ENCODE assay signal across 10 cellular contexts in the genomic region with DNA sequence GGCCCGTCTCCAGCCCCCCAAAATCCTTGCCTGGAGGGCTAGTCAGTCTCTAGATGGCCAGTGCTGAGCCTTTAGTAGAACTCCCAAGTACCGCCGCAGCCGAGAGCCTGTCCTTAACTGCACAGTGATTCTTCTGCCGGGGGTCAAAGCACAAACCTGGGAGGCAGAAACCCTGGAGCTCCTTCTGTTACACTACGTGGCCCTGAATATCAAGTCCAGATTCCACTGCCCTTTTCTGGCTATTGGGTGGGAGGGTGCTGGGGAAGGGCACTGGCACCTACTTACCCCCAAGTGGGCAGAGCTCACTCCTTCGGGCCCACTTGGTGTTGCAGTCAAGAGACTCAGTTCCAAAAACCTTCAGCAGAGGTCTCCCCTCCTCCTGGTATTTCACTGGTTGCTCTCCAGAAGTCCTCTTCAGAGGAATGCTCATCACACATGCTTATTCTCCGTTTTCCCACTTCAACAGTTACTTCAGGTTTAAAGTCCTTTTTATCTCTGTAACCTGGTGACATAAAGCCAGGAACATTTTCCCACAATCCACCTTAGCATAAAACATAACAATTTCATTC. TPM values are rescaled to one million over a fixed set of nuclear protein-coding genes. Genes with fewer than 3 reads are reported as not detected.
DNase-seq lines count a peak whose midpoint lies in the region; ATAC-seq and TF ChIP-seq lines count a peak whose summit lies in the region.
"Had no signal": no experiment of that assay in that cellular context is flagged by ENCODE, and none has a peak within 500 bp of the region (broad histone marks: within the 10 kb centered on the region; RNA-seq: fewer than 3 reads in every experiment).

No MANE protein-coding gene starts in this region.

- no peak for ATAC-seq in activated B cell treated with CpG ODN at 0.5 μM for 24 hours (ENCODE audit: low read depth)
- ATAC-seq in upper lobe of left lung (ENCODE audit: low FRiP score in 2 of 2) = peak; percentile 23 to 50
- ATAC-seq in aorta (ENCODE audit: low FRiP score) = no peak
- no peak for ATAC-seq in GM21737 (IDR thresholded peaks at IDR 0.05; ENCODE audit: unreplicated experiment)

- no peak for TF ChIP-seq POLR2A in breast epithelium (IDR thresholded peaks at IDR 0.05)
- TF ChIP-seq POLR2A in upper lobe of left lung (IDR thresholded peaks at IDR 0.05) = no peak

- H3K4me3 Mint-ChIP-seq in MCF 10A (ENCODE audit: unreplicated experiment) (no peak overlapping the region), activated B cell treated with CpG ODN at 0.5 μM for 24 hours (no peak overlapping the region)

- no peaks in the 10 kb centered on the region for H3K9me3 Mint-ChIP-seq in MCF 10A (ENCODE audit: unreplicated experiment)
- H3K9me3 Mint-ChIP-seq in activated B cell treated with CpG ODN at 0.5 μM for 24 hours = no peaks in the 10 kb centered on the region

- 42 to 89% methylated on average over 4 to 7 of the region's 8 CpGs for WGBS in upper lobe of left lung, 2 donors
- 61 to 70% methylated on average over 8 of the region's 8 CpGs for WGBS in aorta, 2 donors

- intact Hi-C loops in MCF 10A (cut with micrococcal nuclease) (loop anchor here (2.0 kb wide), 1 partner anchor 110 kb away; no protein-coding TSS in a partner anchor), breast epithelium (cut with DNase I; ENCODE audit: low total_unique reads) (no loop called here), activated B cell treated with CpG ODN at 0.5 μM for 24 hours (cut with micrococcal nuclease) (no loop called here), aorta (cut with DNase I) (no loop called here)

- H3K27me3 Mint-ChIP-seq in MCF 10A (ENCODE audit: insufficient read depth, unreplicated experiment) (no peaks in the 10 kb centered on the region), activated B cell treated with CpG ODN at 0.5 μM for 24 hours (no peaks in the 10 kb centered on the region)

- H3K4me3 ChIP-seq in breast epithelium = no peak overlapping the region
- H3K4me3 ChIP-seq in upper lobe of left lung = no peak overlapping the region
- H3K4me3 ChIP-seq in aorta (ENCODE audit: low read length in 2 of 2) = no peak overlapping the region
- H3K4me3 ChIP-seq in SJCRH30 = no peak overlapping the region

- BruUV-seq in MCF 10A (replicated peaks; lab: Mats Ljungman, UMichigan) = no TSS peak

- H3K27ac Mint-ChIP-seq in MCF 10A (ENCODE audit: low read depth, unreplicated experiment) = no peak overlapping the region
- H3K27ac Mint-ChIP-seq in activated B cell treated with CpG ODN at 0.5 μM for 24 hours = peak overlapping the region; percentile 88

- no peak overlapping the region for H3K27ac ChIP-seq in breast epithelium
- peak overlapping the region in 2 of 4 donors; percentile 11 to 48 for H3K27ac ChIP-seq in upper lobe of left lung
- H3K27ac ChIP-seq in aorta (ENCODE audit: low read depth in 1 of 2, low read length in 2 of 2) = no peak overlapping the region
- no peak overlapping the region for H3K27ac ChIP-seq in SJCRH30

- H3K27me3 ChIP-seq in breast epithelium (no peaks in the 10 kb centered on the region), upper lobe of left lung (no peaks in the 10 kb centered on the region), aorta (ENCODE audit: control insufficient read depth in 1 of 2, insufficient read depth in 2 of 2, low read length in 1 of 2) (no peaks in the 10 kb centered on the region), SJCRH30 (no peaks in the 10 kb centered on the region)

- POLR2A ChIA-PET in MCF 10A (lab: Yijun Ruan, JAX) = no interaction called here
- POLR2A ChIA-PET in activated B cell treated with CpG ODN at 0.5 μM for 24 hours (lab: Charles Lee) = interaction anchor here (0.6 kb wide), 1 partner anchor 89 kb away, joined by 4 read pairs; no protein-coding TSS in a partner anchor

- H3K4me1 Mint-ChIP-seq in MCF 10A (ENCODE audit: insufficient read depth, unreplicated experiment) (no peaks in the 10 kb centered on the region), activated B cell treated with CpG ODN at 0.5 μM for 24 hours (peaks cover 38% of the 10 kb centered on the region)

- no peaks in the 10 kb centered on the region for H3K9me3 ChIP-seq in breast epithelium
- no peaks in the 10 kb centered on the region for H3K9me3 ChIP-seq in upper lobe of left lung
- no peaks in the 10 kb centered on the region for H3K9me3 ChIP-seq in aorta (ENCODE audit: control insufficient read depth, low read length)
- H3K9me3 ChIP-seq in SJCRH30 (replicated peaks) = no peaks in the 10 kb centered on the region

- TF ChIP-seq EP300 in upper lobe of left lung (IDR thresholded peaks at IDR 0.05) = no peak

- DNase-seq in MCF 10A (ENCODE audit: unreplicated experiment) = peak; percentile 16
- DNase-seq in breast epithelium (ENCODE audit: low spot score in 2 of 2) = no peak
- DNase-seq in activated B cell treated with CpG ODN at 0.5 μM for 24 hours = no peak
- DNase-seq in iris pigment epithelial cell (ENCODE audit: low read depth) = peak; percentile 40
- no peak for DNase-seq in upper lobe of left lung
- no peak for DNase-seq in aorta
- no peak for DNase-seq in SJCRH30
- DNase-seq: activated gamma-delta T cell treated with Interleukin-2 at 50 U/mL for 16 hours, KG1 had no signal

- TF ChIP-seq CTCF in MCF 10A (IDR thresholded peaks at IDR 0.05; ENCODE audit: unreplicated experiment) = peak; percentile 13
- no peak for TF ChIP-seq CTCF in breast epithelium (IDR thresholded peaks at IDR 0.05)
- TF ChIP-seq CTCF in activated B cell treated with CpG ODN at 0.5 μM for 24 hours (IDR thresholded peaks at IDR 0.05) = no peak
- TF ChIP-seq CTCF in upper lobe of left lung (IDR thresholded peaks at IDR 0.05) = peak in 3 of 6 experiments; percentile 8 to 51 (median 34)

- H3K36me3 Mint-ChIP-seq in MCF 10A (ENCODE audit: insufficient read depth, unreplicated experiment) (peaks cover 79% of the 10 kb centered on the region), activated B cell treated with CpG ODN at 0.5 μM for 24 hours (ENCODE audit: low read depth) (peaks cover 77% of the 10 kb centered on the region)

- H3K36me3 ChIP-seq in breast epithelium (peaks cover 1% of the 10 kb centered on the region), upper lobe of left lung (peaks cover 11 to 74% (median 42%) of the 10 kb centered on the region in 4 donors), aorta (ENCODE audit: control insufficient read depth in 1 of 2, insufficient read depth in 2 of 2, low read length in 1 of 2) (peaks cover 0 to 7% of the 10 kb centered on the region in 2 donors), SJCRH30 (peaks cover 1% of the 10 kb centered on the region)

- H3K4me1 ChIP-seq in breast epithelium = no peaks in the 10 kb centered on the region
- H3K4me1 ChIP-seq in upper lobe of left lung = peaks cover 0 to 12% (median 6%) of the 10 kb centered on the region in 4 donors
- H3K4me1 ChIP-seq in aorta (ENCODE audit: control insufficient read depth in 1 of 2, insufficient read depth in 2 of 2, low read length in 2 of 2) = no peaks in the 10 kb centered on the region
- no peaks in the 10 kb centered on the region for H3K4me1 ChIP-seq in SJCRH30

- CTCF ChIA-PET in MCF 10A (lab: Yijun Ruan, JAX) = interaction anchor here (0.7 to 2.7 kb wide), 4 partner anchors 7 to 207 kb away, joined by 3 to 15 read pairs (median 4); no protein-coding TSS in a partner anchor
- CTCF ChIA-PET in activated B cell treated with CpG ODN at 0.5 μM for 24 hours (lab: Charles Lee) = interaction anchor here (1.7 to 2.0 kb wide), 2 partner anchors 69 to 117 kb away, joined by 4 read pairs; partner anchors contain the start of genes HTD2, KCTD6 and RPP14

RNA-seq across cellular contexts. Expression of gene PDHB, which starts 10.8 kb away (rescaled TPM):
- total RNA-seq in MCF 10A (2022) (52.2 and 62.2 TPM in 2 replicates), breast epithelium (10 to 100 TPM; 56.0 to 68.2 (median 57.1) TPM), activated B cell treated with CpG ODN at 0.5 μM for 24 hours (63.0 and 67.3 TPM in 2 replicates), upper lobe of left lung (10 to 100 TPM; 20.4 to 81.4 (median 48.5) TPM), aorta (10 to 100 TPM; 49.0 to 49.9 TPM)
- polyA plus RNA-seq in aorta = 10 to 100 TPM; 68.4 to 72.7 TPM
- 60.4 and 63.7 TPM in 2 replicates for total RNA-seq in SJCRH30 (2014; rRNA removed; shearing (Covaris generic))

Comparison
In these comparisons a context has a peak if more than half of its experiments do, and no peak if none do; other contexts are left out.
1. DNase-seq: peak in MCF 10A (single experiment) and iris pigment epithelial cell (single experiment); none in breast epithelium (0 of 2), activated B cell treated with CpG ODN at 0.5 μM for 24 hours (single experiment), upper lobe of left lung (0 of 2), aorta (0 of 2) and SJCRH30 (0 of 2).
2. ATAC-seq: peak in upper lobe of left lung (2 of 2); none in activated B cell treated with CpG ODN at 0.5 μM for 24 hours (single experiment), aorta (single experiment) and GM21737 (single experiment).